In the genomic region with DNA sequence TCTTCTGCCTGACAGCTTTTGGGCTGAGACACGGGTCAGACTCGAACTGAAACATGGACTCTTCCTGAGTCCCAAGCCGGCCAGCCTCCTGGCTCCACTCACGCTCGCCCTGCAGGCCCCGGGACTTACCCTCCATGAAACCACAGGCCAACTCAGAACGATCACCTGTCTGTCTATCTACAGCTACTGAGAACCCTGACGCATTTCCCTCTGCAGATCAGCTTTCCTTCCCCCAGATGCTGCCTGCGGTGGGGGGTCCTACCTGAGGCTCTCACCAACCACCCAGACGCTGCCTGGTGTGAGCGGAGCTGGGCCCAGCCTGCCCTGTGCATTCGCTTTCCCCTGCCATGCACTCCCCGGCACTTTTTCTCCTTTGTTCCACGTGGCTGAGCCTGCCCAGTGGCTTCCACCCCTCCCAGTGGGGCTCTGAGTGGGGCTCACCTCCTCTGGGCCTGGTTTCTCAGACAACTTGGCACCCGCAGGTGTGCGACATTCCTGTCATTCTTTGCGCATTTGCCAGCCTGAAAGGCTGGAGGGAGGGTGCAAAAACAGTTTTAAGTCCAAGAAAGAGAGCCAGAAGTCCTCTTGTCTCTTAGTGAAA, we compare ENCODE assay signal across 12 cellular contexts.
A peak's percentile ranks its signal among the peaks of the same experiment; 100 is the strongest.
DNase-seq lines count a peak whose midpoint lies in the region; ATAC-seq and TF ChIP-seq lines count a peak whose summit lies in the region.
"Had no signal": no experiment of that assay in that cellular context is flagged by ENCODE, and none has a peak within 500 bp of the region (broad histone marks: within the 10 kb centered on the region; RNA-seq: fewer than 3 reads in every experiment).

No MANE protein-coding gene starts in this region.

- H3K4me3 ChIP-seq in coronary artery (no peak overlapping the region), lung (no peak overlapping the region), aorta (ENCODE audit: low read length in 2 of 2) (no peak overlapping the region)
- H3K4me3 ChIP-seq: esophagus squamous epithelium had no signal

- H3K4me1 Mint-ChIP-seq in natural killer cell treated with Interleukin-12 subunit alpha and Interleukin-12 subunit beta and Interleukin-15 and Interleukin-18, amount 100 ng/mL, for 72 hours (ENCODE audit: low read depth in 2 of 2) = no peaks in the 10 kb centered on the region
- H3K4me1 Mint-ChIP-seq in natural killer cell = no peaks in the 10 kb centered on the region
- H3K4me1 Mint-ChIP-seq: T-cell had no signal

- H3K4me1 ChIP-seq in lung (ENCODE audit: control insufficient read depth in 2 of 2, insufficient read depth in 2 of 2, low read length in 2 of 2) = peaks cover 0 to 4% of the 10 kb centered on the region in 2 donors
- H3K4me1 ChIP-seq in aorta (ENCODE audit: control insufficient read depth in 1 of 2, insufficient read depth in 2 of 2, low read length in 2 of 2) = peaks cover 0 to 4% of the 10 kb centered on the region in 2 donors

- no peaks in the 10 kb centered on the region for H3K36me3 ChIP-seq in lung (ENCODE audit: control insufficient read depth in 2 of 2, insufficient read depth in 2 of 2, low read length in 2 of 2)
- no peaks in the 10 kb centered on the region for H3K36me3 ChIP-seq in aorta (ENCODE audit: control insufficient read depth in 1 of 2, insufficient read depth in 2 of 2, low read length in 1 of 2)
- H3K36me3 ChIP-seq: esophagus squamous epithelium had no signal

- no peaks in the 10 kb centered on the region for H3K36me3 Mint-ChIP-seq in natural killer cell treated with Interleukin-12 subunit alpha and Interleukin-12 subunit beta and Interleukin-15 and Interleukin-18, amount 100 ng/mL, for 72 hours
- no peaks in the 10 kb centered on the region for H3K36me3 Mint-ChIP-seq in natural killer cell
- H3K36me3 Mint-ChIP-seq: T-cell had no signal

- intact Hi-C loops in natural killer cell (cut with micrococcal nuclease) (no loop called here), aorta (cut with DNase I) (loop anchor here in 1 of 2 donors (5.0 kb wide), 2 partner anchors 41 to 61 kb away; a partner anchor contains a TSS)

- DNase-seq in natural killer cell treated with Interleukin-12 subunit alpha and Interleukin-12 subunit beta and Interleukin-15 and Interleukin-18, amount 100 ng/mL, for 72 hours (ENCODE audit: low spot score) = peak; percentile 52
- DNase-seq in natural killer cell (no peak), coronary artery (ENCODE audit: low spot score) (no peak), lung (ENCODE audit: low spot score) (peak; percentile 85), aorta (peak; percentile 66 to 77)
- DNase-seq in activated naive CD4-positive, alpha-beta T cell (lab: John Stamatoyannopoulos, UW) = no peak
- DNase-seq: activated CD8-positive, alpha-beta memory T cell treated with anti-CD3 and anti-CD28 coated beads for 24 hours; esophagus squamous epithelium; NCI-H774; T-cell had no signal

- H3K9me3 Mint-ChIP-seq in natural killer cell treated with Interleukin-12 subunit alpha and Interleukin-12 subunit beta and Interleukin-15 and Interleukin-18, amount 100 ng/mL, for 72 hours = no peaks in the 10 kb centered on the region
- no peaks in the 10 kb centered on the region for H3K9me3 Mint-ChIP-seq in natural killer cell
- H3K9me3 Mint-ChIP-seq: T-cell had no signal

- H3K27ac ChIP-seq in coronary artery (peak overlapping the region; percentile 63 to 79), lung (ENCODE audit: low read depth in 1 of 2, low read length in 1 of 2) (peak overlapping the region in 1 of 2 donors; percentile 58), aorta (ENCODE audit: low read depth in 1 of 2, low read length in 2 of 2) (peak overlapping the region; percentile 2 to 94)

- WGBS in lung, 2 donors = 62 to 77% methylated on average over 17 of the region's 17 CpGs
- WGBS in aorta, 2 donors = 28 to 30% methylated on average over 17 of the region's 17 CpGs

- TF ChIP-seq CTCF in natural killer cell (IDR thresholded peaks at IDR 0.05) = no peak
- no peak for TF ChIP-seq CTCF in coronary artery (IDR thresholded peaks at IDR 0.05)
- no peak for TF ChIP-seq CTCF in lung (IDR thresholded peaks at IDR 0.05; ENCODE audit: control extremely low read depth, extremely low read depth)

- H3K27me3 ChIP-seq in lung (ENCODE audit: control insufficient read depth, insufficient read depth) (no peaks in the 10 kb centered on the region), aorta (ENCODE audit: control insufficient read depth in 1 of 2, insufficient read depth in 2 of 2, low read length in 1 of 2) (no peaks in the 10 kb centered on the region)
- H3K27me3 ChIP-seq: esophagus squamous epithelium had no signal

- H3K27me3 Mint-ChIP-seq in natural killer cell treated with Interleukin-12 subunit alpha and Interleukin-12 subunit beta and Interleukin-15 and Interleukin-18, amount 100 ng/mL, for 72 hours = peaks cover 0 to 2% of the 10 kb centered on the region in 2 donors
- H3K27me3 Mint-ChIP-seq in natural killer cell (ENCODE audit: low read depth in 2 of 2) = peaks cover 0 to 2% of the 10 kb centered on the region in 2 donors

- no peak for ATAC-seq in natural killer cell treated with Interleukin-12 subunit alpha and Interleukin-12 subunit beta and Interleukin-15 and Interleukin-18, amount 100 ng/mL, for 72 hours
- ATAC-seq in natural killer cell = no peak
- peak; percentile 47 for ATAC-seq in lung (ENCODE audit: insufficient read depth, low FRiP score)
- peak; percentile 58 for ATAC-seq in aorta (ENCODE audit: low FRiP score)
- ATAC-seq in HG02852 (IDR thresholded peaks at IDR 0.05; ENCODE audit: unreplicated experiment) = no peak
- ATAC-seq in HG03139 (IDR thresholded peaks at IDR 0.05; ENCODE audit: unreplicated experiment) = no peak
- ATAC-seq: T-cell had no signal

- no peak overlapping the region for H3K4me3 Mint-ChIP-seq in natural killer cell treated with Interleukin-12 subunit alpha and Interleukin-12 subunit beta and Interleukin-15 and Interleukin-18, amount 100 ng/mL, for 72 hours
- no peak overlapping the region for H3K4me3 Mint-ChIP-seq in natural killer cell
- H3K4me3 Mint-ChIP-seq: T-cell had no signal

- H3K9me3 ChIP-seq in lung (ENCODE audit: control insufficient read depth in 2 of 2, insufficient read depth in 1 of 2, low read length in 1 of 2) (no peaks in the 10 kb centered on the region), aorta (ENCODE audit: control insufficient read depth, low read length) (no peaks in the 10 kb centered on the region)
- H3K9me3 ChIP-seq: esophagus squamous epithelium had no signal

- H3K27ac Mint-ChIP-seq in natural killer cell treated with Interleukin-12 subunit alpha and Interleukin-12 subunit beta and Interleukin-15 and Interleukin-18, amount 100 ng/mL, for 72 hours = no peak overlapping the region
- no peak overlapping the region for H3K27ac Mint-ChIP-seq in natural killer cell
- H3K27ac Mint-ChIP-seq: T-cell had no signal

Comparison
In these comparisons a context has a peak if more than half of its experiments do, and no peak if none do; other contexts are left out.
1. DNase-seq: peak in natural killer cell treated with Interleukin-12 subunit alpha and Interleukin-12 subunit beta and Interleukin-15 and Interleukin-18, amount 100 ng/mL, for 72 hours (single experiment), lung (single experiment) and aorta (2 of 2); none in natural killer cell (single experiment), coronary artery (single experiment) and activated naive CD4-positive, alpha-beta T cell (0 of 4).
2. ATAC-seq: peak in lung (single experiment) and aorta (single experiment); none in natural killer cell treated with Interleukin-12 subunit alpha and Interleukin-12 subunit beta and Interleukin-15 and Interleukin-18, amount 100 ng/mL, for 72 hours (0 of 2), natural killer cell (0 of 3), HG02852 (single experiment) and HG03139 (single experiment).